8 cellular contexts compared by ENCODE assay signal in the genomic region with DNA sequence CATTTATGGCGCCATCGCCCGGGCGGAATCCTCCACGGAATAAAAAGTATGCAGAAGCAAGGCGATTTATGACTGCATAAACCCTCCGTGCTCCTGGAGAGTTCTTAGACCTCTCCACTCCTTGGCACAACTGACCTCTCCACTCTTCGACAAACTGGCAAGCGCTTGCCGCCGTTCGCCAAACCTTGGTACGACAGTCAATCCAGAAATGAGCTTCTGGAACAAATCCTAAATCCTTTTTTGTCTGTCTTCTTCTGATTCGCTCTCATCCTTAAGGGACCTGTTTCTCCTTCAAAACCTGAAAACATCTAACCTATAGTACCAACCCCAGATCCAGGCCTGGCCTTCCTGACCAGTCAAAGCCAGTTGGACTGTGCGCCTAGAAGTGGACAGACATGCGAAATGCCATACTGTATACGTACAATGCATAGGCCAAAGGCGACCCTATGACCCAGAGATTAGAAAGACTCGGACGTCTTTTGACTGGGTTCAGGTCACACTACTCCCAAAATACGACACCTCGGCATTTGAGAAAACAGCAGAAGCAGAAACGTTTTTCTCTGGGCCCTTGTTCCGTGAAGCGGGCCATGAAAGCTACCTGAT. TPM values are rescaled to one million over a fixed set of nuclear protein-coding genes. Genes with fewer than 3 reads are reported as not detected.
DNase-seq lines count a peak whose midpoint lies in the region; ATAC-seq and TF ChIP-seq lines count a peak whose summit lies in the region.

No MANE protein-coding gene starts in this region.

- H3K27ac ChIP-seq in foreskin keratinocyte (no peak overlapping the region), skin epidermis (peak overlapping the region in 3 of 21 experiments; percentile 42 to 52 (median 45))

- TF ChIP-seq CTCF in foreskin keratinocyte (conservative IDR thresholded peaks at IDR 0.05), result peak; percentile 64

- H3K27me3 ChIP-seq in foreskin keratinocyte, result peaks cover 8% of the 10 kb centered on the region

- DNase-seq in T follicular helper cell (ENCODE audit: low read depth), result peak; percentile 40
- DNase-seq in foreskin keratinocyte, result peak; percentile 22 to 46
- DNase-seq in islet precursor cell, result no peak
- DNase-seq in NAMALWA (ENCODE audit: low spot score), result no peak
- DNase-seq in NCI-H1105 treated with DMSO at 0.1 percent for 48 hours (lab: John Stamatoyannopoulos, UW), result no peak

- peak overlapping the region; percentile 51 to 74 (median 61) for H3K4me3 ChIP-seq in skin epidermis

- ATAC-seq in GM18909 (IDR thresholded peaks at IDR 0.05; ENCODE audit: poor library complexity, unreplicated experiment) (peak; percentile 2), foreskin keratinocyte (no peak), GM21576 (IDR thresholded peaks at IDR 0.05; ENCODE audit: unreplicated experiment) (no peak)

- H3K4me1 ChIP-seq in foreskin keratinocyte, result no peaks in the 10 kb centered on the region

RNA-seq across cellular contexts. Expression of a gene that starts 59.4 kb away (rescaled TPM):
- 50.9 and 60.1 TPM in 2 replicates for total RNA-seq in foreskin keratinocyte
- 35.0 and 37.5 TPM in 2 replicates for polyA plus RNA-seq in foreskin keratinocyte

Comparison
In these comparisons a context has a peak if more than half of its experiments do, and no peak if none do; other contexts are left out.
1. DNase-seq: peak in T follicular helper cell (single experiment) and foreskin keratinocyte (2 of 2); none in islet precursor cell (single experiment), NAMALWA (single experiment) and NCI-H1105 treated with DMSO at 0.1 percent for 48 hours (single experiment).